In genomic region chr3:112519424-112520001, GRCh38 we compare ENCODE assay signal across 9 cellular contexts. TPM values are rescaled to one million over a fixed set of nuclear protein-coding genes. Genes with fewer than 3 reads are reported as not detected.
DNase-seq lines count a peak whose midpoint lies in the region; ATAC-seq, FAIRE-seq and TF ChIP-seq lines count a peak whose summit lies in the region.
"Had no signal": no experiment of that assay in that cellular context is flagged by ENCODE, and none has a peak within 500 bp of the region (broad histone marks: within the 10 kb centered on the region; RNA-seq: fewer than 3 reads in every experiment).

No MANE protein-coding gene starts in this region.

- no peak for TF ChIP-seq POLR2A in GM12892 (IDR thresholded peaks at IDR 0.05; ENCODE audit: low read depth, low read length)

- DNase-seq in AG10803 (ENCODE audit: low read depth): peak; percentile 70
- no peak for DNase-seq in GM12892 (ENCODE audit: insufficient read length)
- DNase-seq in NCI-H2107 treated with DMSO at 0.1 percent for 48 hours (lab: John Stamatoyannopoulos, UW; ENCODE audit: unreplicated experiment): peak; percentile 92
- peak; percentile 76 for DNase-seq in fibroblast of mammary gland (ENCODE audit: low read depth)
- DNase-seq in neural crest cell (ENCODE audit: low read depth, low spot score): no peak
- DNase-seq in NK-92 (lab: John Stamatoyannopoulos, UW; ENCODE audit: unreplicated experiment): no peak

- FAIRE-seq in GM12892 (lab: Jason Lieb, UNC) (peak; percentile 79), TTC549 (lab: Jason Lieb, UNC) (peak; percentile 62)

- peaks cover 2% of the 10 kb centered on the region for H3K9me3 Mint-ChIP-seq in neural crest cell

- H3K4me3 Mint-ChIP-seq in neural crest cell: no peak overlapping the region

- TF ChIP-seq CTCF in AG10803 (conservative IDR thresholded peaks at IDR 0.05; ENCODE audit: low read length) (peak; percentile 85), fibroblast of mammary gland (conservative IDR thresholded peaks at IDR 0.05; ENCODE audit: control insufficient read depth, insufficient read depth, low read depth, low read length) (peak; percentile 77), neural crest cell (conservative IDR thresholded peaks at IDR 0.05) (peak; percentile 87)

- no peak overlapping the region for H3K27ac Mint-ChIP-seq in neural crest cell (ENCODE audit: unreplicated experiment)

- H3K27me3 Mint-ChIP-seq in neural crest cell (ENCODE audit: low read depth): no peaks in the 10 kb centered on the region
- H3K27me3 Mint-ChIP-seq: IgD-negative memory B cell had no signal

- H3K4me1 Mint-ChIP-seq in neural crest cell: peaks cover 8% of the 10 kb centered on the region

- H3K36me3 Mint-ChIP-seq in neural crest cell (ENCODE audit: low read depth): peaks cover 17% of the 10 kb centered on the region

- peak; percentile 56 for ATAC-seq in HG03103 (IDR thresholded peaks at IDR 0.05; ENCODE audit: low read depth, unreplicated experiment)

- H3K4me3 ChIP-seq in AG10803 (ENCODE audit: low read length): no peak overlapping the region
- H3K4me3 ChIP-seq in fibroblast of mammary gland (ENCODE audit: control insufficient read depth, low read depth, low read length): no peak overlapping the region

RNA-seq across cellular contexts. Expression of gene BTLA, which starts 20.2 kb away (rescaled TPM):
- 52.2 TPM for polyA plus RNA-seq in GM12892 (2012; ENCODE audit: missing spikeins)
- not detected in 2 replicates for total RNA-seq in neural crest cell

RNA-seq across cellular contexts. Expression of gene ATG3, which starts 42.2 kb away (rescaled TPM):
- 47.1 TPM for polyA plus RNA-seq in GM12892 (2012; ENCODE audit: missing spikeins)
- 46.1 and 47.4 TPM in 2 replicates for total RNA-seq in neural crest cell

RNA-seq across cellular contexts. Expression of gene SLC35A5, which starts 42.3 kb away (rescaled TPM):
- 21.9 TPM for polyA plus RNA-seq in GM12892 (2012; ENCODE audit: missing spikeins)
- 44.9 and 47.6 TPM in 2 replicates for total RNA-seq in neural crest cell

Comparison
In these comparisons a context has a peak if more than half of its experiments do, and no peak if none do; other contexts are left out.
1. DNase-seq: peak in AG10803 (single experiment), NCI-H2107 treated with DMSO at 0.1 percent for 48 hours (single experiment) and fibroblast of mammary gland (single experiment); none in GM12892 (single experiment), neural crest cell (single experiment) and NK-92 (single experiment).
2. Peak in every context shown above with its lines, with median percentiles within 50 percentile points of each other: CTCF ChIP-seq.